ENCODE assay signal across 9 cellular contexts in the genomic region with DNA sequence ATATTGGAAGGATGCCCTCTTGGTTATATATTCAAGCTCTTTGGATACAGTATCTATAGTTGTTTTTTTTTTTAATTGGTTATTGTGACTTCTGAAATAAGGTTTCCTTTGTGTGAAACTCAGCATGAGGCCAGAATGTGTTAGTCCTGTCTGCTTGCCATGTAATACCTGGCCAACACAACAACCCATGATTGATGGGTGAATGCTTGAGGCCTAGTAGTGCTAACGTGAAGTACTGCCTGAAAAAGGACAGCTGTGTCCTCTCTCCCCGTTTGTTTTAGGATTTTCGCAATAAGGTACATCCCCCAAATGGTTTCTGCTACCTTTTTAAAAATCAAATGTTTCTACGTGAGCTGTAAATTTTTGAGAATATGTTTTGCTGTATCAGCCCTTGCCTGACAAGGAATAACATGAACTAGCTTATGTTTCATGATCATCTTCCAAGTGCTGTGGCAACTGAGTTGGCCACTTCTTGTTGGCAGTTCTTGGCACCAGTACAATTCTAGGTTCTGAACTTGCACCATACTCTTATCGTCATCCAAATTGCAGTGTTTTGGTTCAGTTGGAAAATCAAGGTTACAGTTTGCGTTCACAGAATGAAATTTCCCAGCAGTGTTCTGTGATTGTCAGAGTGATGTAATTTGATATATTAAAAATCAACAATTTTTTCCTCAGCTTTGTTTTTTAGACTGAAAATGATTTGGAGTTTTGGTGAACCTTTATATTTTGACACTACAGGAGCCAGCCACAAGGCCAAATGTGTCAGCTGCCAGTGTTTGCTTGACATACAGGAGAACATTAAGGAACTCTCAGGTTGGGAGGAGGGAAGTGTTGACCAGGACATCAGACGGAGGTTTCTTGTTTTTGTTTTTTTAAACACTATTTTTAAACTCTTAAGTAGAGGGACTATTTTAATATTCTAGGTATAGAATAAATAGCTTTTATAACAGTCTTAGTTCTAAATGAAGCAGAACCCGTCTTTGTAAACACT. TPM values are rescaled to one million over a fixed set of nuclear protein-coding genes. Genes with fewer than 3 reads are reported as not detected.
DNase-seq lines count a peak whose midpoint lies in the region; ATAC-seq and TF ChIP-seq lines count a peak whose summit lies in the region.
"Had no signal": no experiment of that assay in that cellular context is flagged by ENCODE, and none has a peak within 500 bp of the region (broad histone marks: within the 10 kb centered on the region; RNA-seq: fewer than 3 reads in every experiment).

No MANE protein-coding gene starts in this region.

- TF ChIP-seq CTCF in CD8-positive, alpha-beta T cell (IDR thresholded peaks at IDR 0.05), result no peak
- TF ChIP-seq CTCF in epithelial cell of esophagus (IDR thresholded peaks at IDR 0.05; ENCODE audit: insufficient read depth, low read depth, low read length, missing control alignments) (no peak), osteoblast (IDR thresholded peaks at IDR 0.05; ENCODE audit: extremely low read depth, low read depth, low read length) (no peak), RWPE1 (conservative IDR thresholded peaks at IDR 0.05; ENCODE audit: low read depth) (no peak)

- H3K79me2 ChIP-seq in osteoblast (ENCODE audit: insufficient read depth, low read length), result peaks cover 2% of the 10 kb centered on the region

- H3K27ac ChIP-seq in CD8-positive, alpha-beta T cell (ENCODE audit: low read depth, low read length), result no peak overlapping the region
- H3K27ac ChIP-seq in osteoblast (ENCODE audit: low read depth, low read length) (peak overlapping the region; percentile 58), RWPE1 (no peak overlapping the region)

- peaks cover 55% of the 10 kb centered on the region for H3K36me3 Mint-ChIP-seq in CD8-positive, alpha-beta T cell

- H3K4me2 ChIP-seq in osteoblast (ENCODE audit: insufficient read depth, low read length), result no peak overlapping the region

- CTCF ChIA-PET in CD8-positive, alpha-beta T cell (lab: Charles Lee), result interaction anchor here (0.8 to 1.7 kb wide), 4 partner anchors 97 to 112 kb away, joined by 3 to 5 read pairs (median 4); no protein-coding TSS in a partner anchor
- CTCF ChIA-PET in RWPE1 (lab: Yijun Ruan, JAX), result interaction anchor here (0.6 to 1.1 kb wide), 5 partner anchors 25 to 333 kb away, joined by 3 to 6 read pairs (median 3); no protein-coding TSS in a partner anchor

- peaks cover 33% of the 10 kb centered on the region for H3K4me1 ChIP-seq in CD8-positive, alpha-beta T cell (ENCODE audit: insufficient read depth, low read length)
- H3K4me1 ChIP-seq in osteoblast (ENCODE audit: insufficient read depth, low read length), result peaks cover 5% of the 10 kb centered on the region

- peaks cover 3% of the 10 kb centered on the region for H4K20me1 ChIP-seq in osteoblast (ENCODE audit: insufficient read depth, low read length)

- peaks cover 33% of the 10 kb centered on the region for H3K36me3 ChIP-seq in CD8-positive, alpha-beta T cell (ENCODE audit: insufficient read depth, low read length)
- H3K36me3 ChIP-seq in osteoblast (ENCODE audit: insufficient read depth, low read length), result peaks cover 25% of the 10 kb centered on the region

- no peaks in the 10 kb centered on the region for H3K9me3 ChIP-seq in CD8-positive, alpha-beta T cell (ENCODE audit: low read length)
- H3K9me3 ChIP-seq in osteoblast (ENCODE audit: low read depth, low read length), result no peaks in the 10 kb centered on the region

- POLR2A ChIA-PET in CD8-positive, alpha-beta T cell (lab: Charles Lee), result interaction anchor here (1.0 to 1.4 kb wide), 4 partner anchors 9 to 98 kb away, joined by 3 to 6 read pairs (median 5); a partner anchor contains a TSS
- POLR2A ChIA-PET in RWPE1 (lab: Yijun Ruan, JAX; ENCODE audit: low non-redundant PET), result interaction anchor here (1.0 kb wide), 1 partner anchor 44 kb away, joined by 3 read pairs; no protein-coding TSS in a partner anchor

- no peaks in the 10 kb centered on the region for H3K9me3 Mint-ChIP-seq in CD8-positive, alpha-beta T cell

- H3K4me1 Mint-ChIP-seq in CD8-positive, alpha-beta T cell (ENCODE audit: low read depth), result peaks cover 41% of the 10 kb centered on the region

- H3K27ac Mint-ChIP-seq in CD8-positive, alpha-beta T cell, result peak overlapping the region; percentile 82

- no peak for DNase-seq in CD8-positive, alpha-beta T cell
- DNase-seq in NCI-H510A (lab: John Stamatoyannopoulos, UW) (peak; percentile 21), epithelial cell of esophagus (ENCODE audit: low read depth) (peak; percentile 14), osteoblast (ENCODE audit: insufficient read length, low spot score, missing footprints) (no peak), A172 (ENCODE audit: low spot score) (no peak), RWPE1 (ENCODE audit: low spot score) (no peak), inferior parietal cortex (ENCODE audit: extremely low spot score) (no peak)
- DNase-seq in stimulated activated CD4-positive, alpha-beta T cell treated with anti-CD3 and anti-CD28 coated beads, Interleukin-15, amount 100 ng/mL, for 24 hours, result no peak
- DNase-seq: anterior cingulate cortex had no signal

- no peak for ATAC-seq in CD8-positive, alpha-beta T cell

- no peaks in the 10 kb centered on the region for H3K27me3 Mint-ChIP-seq in CD8-positive, alpha-beta T cell (ENCODE audit: low read depth)

- no peak overlapping the region for H3K4me3 Mint-ChIP-seq in CD8-positive, alpha-beta T cell

- no peak overlapping the region for H3K4me3 ChIP-seq in CD8-positive, alpha-beta T cell (ENCODE audit: low read depth, low read length)
- H3K4me3 ChIP-seq in epithelial cell of esophagus (ENCODE audit: low read length) (no peak overlapping the region), osteoblast (ENCODE audit: insufficient read depth, low read length) (no peak overlapping the region)

- H2AFZ ChIP-seq in osteoblast (ENCODE audit: low read length), result no peak overlapping the region

- intact Hi-C loops in CD8-positive, alpha-beta T cell (cut with DNase I, micrococcal nuclease), result no loop called here

- H3K27me3 ChIP-seq in CD8-positive, alpha-beta T cell (ENCODE audit: insufficient read depth, low read length), result no peaks in the 10 kb centered on the region
- H3K27me3 ChIP-seq in osteoblast (ENCODE audit: insufficient read depth, low read length), result no peaks in the 10 kb centered on the region

RNA-seq across cellular contexts. Expression of a gene that starts 13.5 kb away (rescaled TPM):
- total RNA-seq in CD8-positive, alpha-beta T cell, result 10 to 100 TPM; 16.5 to 19.1 TPM
- total RNA-seq in osteoblast, result 40.2 and 50.1 TPM in 2 replicates
- total RNA-seq in A172 (2014; rRNA removed; shearing (Covaris generic)), result 30.0 and 39.5 TPM in 2 replicates

RNA-seq across cellular contexts. Expression of a gene that starts 13.7 kb away (rescaled TPM):
- total RNA-seq in CD8-positive, alpha-beta T cell, result 10 to 100 TPM; 46.6 to 48.0 TPM
- 50.7 and 58.0 TPM in 2 replicates for total RNA-seq in osteoblast
- 69.5 and 78.1 TPM in 2 replicates for total RNA-seq in A172 (2014; rRNA removed; shearing (Covaris generic))

RNA-seq across cellular contexts. Expression of a gene that starts 44.2 kb away (rescaled TPM):
- 100 to 1,000 TPM; 351 to 360 TPM for total RNA-seq in CD8-positive, alpha-beta T cell
- 366 and 522 TPM in 2 replicates for total RNA-seq in osteoblast
- 7.8 and 14.6 TPM in 2 replicates for total RNA-seq in A172 (2014; rRNA removed; shearing (Covaris generic))

Comparison
In these comparisons a context has a peak if more than half of its experiments do, and no peak if none do; other contexts are left out.
1. DNase-seq: peak in NCI-H510A (single experiment) and epithelial cell of esophagus (single experiment); none in CD8-positive, alpha-beta T cell (0 of 7), osteoblast (single experiment), stimulated activated CD4-positive, alpha-beta T cell treated with anti-CD3 and anti-CD28 coated beads, Interleukin-15, amount 100 ng/mL, for 24 hours (single experiment), A172 (single experiment), RWPE1 (single experiment) and inferior parietal cortex (single experiment).
2. RNA of a gene that starts 44.2 kb away (total RNA-seq): 366 to 522 TPM in osteoblast and 351 to 360 TPM in CD8-positive, alpha-beta T cell; 7.8 to 14.6 TPM in A172; every median in the first group is over 10 times any median in the second.